In the genomic region with DNA sequence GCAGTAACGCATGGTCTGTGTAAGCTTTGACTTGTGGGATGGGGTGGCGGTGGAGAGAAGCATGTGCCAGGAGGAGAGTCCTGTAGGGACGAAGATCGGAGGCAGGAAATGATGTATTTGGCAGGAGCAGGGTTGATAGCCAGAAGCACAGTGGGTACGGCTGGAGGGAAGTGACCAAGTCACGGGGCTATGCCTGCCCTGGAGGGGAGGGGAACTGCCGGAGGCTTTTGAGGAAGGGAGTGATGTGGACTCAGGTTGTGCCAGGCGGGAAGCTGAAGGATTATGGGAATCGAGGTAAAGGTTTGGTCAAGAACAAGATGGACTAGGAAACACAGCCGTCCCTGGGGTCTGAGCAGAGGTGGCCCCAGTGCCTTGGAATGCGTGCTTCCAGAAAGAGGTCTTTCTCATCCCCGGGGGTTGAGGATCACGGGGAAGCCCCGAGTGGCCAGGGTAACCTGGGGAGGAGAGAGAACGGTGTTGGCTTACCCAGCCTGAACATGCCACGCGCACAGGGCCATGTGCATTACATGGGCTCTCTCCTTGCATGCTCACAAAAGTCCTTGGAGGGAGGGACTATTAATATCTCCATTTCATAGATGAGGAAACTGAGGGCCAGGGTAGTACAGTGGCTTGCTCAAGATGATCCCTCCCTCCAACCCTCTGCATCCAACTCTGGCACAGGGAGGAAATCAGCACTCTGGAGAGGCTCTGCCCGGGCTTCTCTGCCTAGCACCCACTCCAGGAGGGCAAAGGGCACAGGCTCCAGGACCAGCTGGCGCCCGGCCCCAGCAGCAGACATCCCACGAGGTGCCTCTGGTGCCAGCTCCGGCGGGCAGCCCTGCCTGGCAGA, we compare ENCODE assay signal across 26 cellular contexts.
A peak's percentile ranks its signal among the peaks of the same experiment; 100 is the strongest.
DNase-seq lines count a peak whose midpoint lies in the region; TF ChIP-seq lines count a peak whose summit lies in the region.
"Had no signal": no experiment of that assay in that cellular context is flagged by ENCODE, and none has a peak within 500 bp of the region (broad histone marks: within the 10 kb centered on the region; RNA-seq: fewer than 3 reads in every experiment).

No MANE protein-coding gene starts in this region.

- no peaks in the 10 kb centered on the region for H3K27me3 ChIP-seq in MG63
- no peaks in the 10 kb centered on the region for H3K27me3 ChIP-seq in endodermal cell (ENCODE audit: control insufficient read depth, insufficient read depth, low read length, poor library complexity, severe bottlenecking)
- H3K27me3 ChIP-seq in neuronal stem cell (ENCODE audit: control insufficient read depth in 3 of 3, insufficient read depth in 3 of 3, low read depth in 1 of 3, low read length in 3 of 3): peaks cover 0 to 11% (median 0%) of the 10 kb centered on the region in 3 experiments
- H3K27me3 ChIP-seq in transverse colon: no peaks in the 10 kb centered on the region
- H3K27me3 ChIP-seq: adrenal gland had no signal

- H3K4me1 ChIP-seq in endodermal cell (ENCODE audit: control insufficient read depth, insufficient read depth, low read length) (no peaks in the 10 kb centered on the region), neuronal stem cell (ENCODE audit: control insufficient read depth in 2 of 2, insufficient read depth in 1 of 2, low read depth in 1 of 2, low read length in 2 of 2) (no peaks in the 10 kb centered on the region), transverse colon (no peaks in the 10 kb centered on the region)
- H3K4me1 ChIP-seq: adrenal gland, heart right ventricle had no signal

- TF ChIP-seq EP300 in transverse colon (IDR thresholded peaks at IDR 0.05; ENCODE audit: low read depth): no peak

- no peak overlapping the region for H3K4ac ChIP-seq in neuronal stem cell (ENCODE audit: low read length)

- no peak overlapping the region for H4K91ac ChIP-seq in neuronal stem cell (ENCODE audit: low read depth, low read length, poor library complexity)

- H3K36me3 ChIP-seq in MG63 (no peaks in the 10 kb centered on the region), endodermal cell (ENCODE audit: control insufficient read depth, insufficient read depth, low read length) (no peaks in the 10 kb centered on the region), neuronal stem cell (replicated peaks in 1 of 2; ENCODE audit: control insufficient read depth in 2 of 2, insufficient read depth in 2 of 2, low read length in 2 of 2) (no peaks in the 10 kb centered on the region), transverse colon (no peaks in the 10 kb centered on the region)
- H3K36me3 ChIP-seq: adrenal gland, heart right ventricle had no signal

- TF ChIP-seq POLR2A in transverse colon (IDR thresholded peaks at IDR 0.05): no peak

- H3K9ac ChIP-seq in endodermal cell (ENCODE audit: extremely low read depth, low read length, poor library complexity, severe bottlenecking) (no peak overlapping the region), neuronal stem cell (ENCODE audit: low read depth, low read length, poor library complexity) (no peak overlapping the region)

- no peak overlapping the region for H4K8ac ChIP-seq in neuronal stem cell (ENCODE audit: low read depth, low read length)

- no peak overlapping the region for H3K14ac ChIP-seq in neuronal stem cell (ENCODE audit: low read length)

- no peak overlapping the region for H3K18ac ChIP-seq in neuronal stem cell (ENCODE audit: low read length)

- H3K27ac Mint-ChIP-seq in endodermal cell: peak overlapping the region; percentile 7
- H3K27ac Mint-ChIP-seq: CD4-positive, alpha-beta memory T cell had no signal

- H3K27ac ChIP-seq in endodermal cell (ENCODE audit: low read depth, low read length) (no peak overlapping the region), neuronal stem cell (replicated peaks; ENCODE audit: low read length) (no peak overlapping the region), transverse colon (no peak overlapping the region)
- H3K27ac ChIP-seq: adrenal gland, heart right ventricle, VCaP had no signal

- H2BK15ac ChIP-seq in neuronal stem cell (ENCODE audit: low read length): peak overlapping the region; percentile 23

- WGBS in endodermal cell (ENCODE audit: insufficient coverage in 1 of 2, insufficient read length in 1 of 2), 2 experiments: 90 to 94% methylated on average over 18 to 23 of the region's 23 CpGs
- no CpG with 5 or more reads among the region's 23 CpGs for WGBS in neuronal stem cell (ENCODE audit: extremely low coverage in 2 of 2, insufficient read length in 2 of 2, insufficient replicate concordance in 1 of 2), 2 donors
- 64% methylated on average over 23 of the region's 23 CpGs; no CpG with 5 or more reads in 1 of the 2 donors for WGBS in transverse colon (ENCODE audit: low coverage in 1 of 2), 2 donors

- TF ChIP-seq CTCF in endodermal cell (conservative IDR thresholded peaks at IDR 0.05) (no peak), transverse colon (IDR thresholded peaks at IDR 0.05) (no peak)

- no peak overlapping the region for H2AFZ ChIP-seq in neuronal stem cell (ENCODE audit: low read length)

- no peaks in the 10 kb centered on the region for H3K27me3 Mint-ChIP-seq in endodermal cell (ENCODE audit: insufficient read depth)

- in situ Hi-C loops in transverse colon (cut with MboI; ENCODE audit: low pct_ligation_motif_present in 1 of 4, low pct_unique_long_range_greater_than_20kb in 1 of 4, low sequenced_read_pairs in 3 of 4): no loop called here

- no peak overlapping the region for H2BK12ac ChIP-seq in neuronal stem cell (ENCODE audit: low read length)

- no peak overlapping the region for H2BK120ac ChIP-seq in neuronal stem cell (ENCODE audit: low read depth, low read length)

- intact Hi-C loops in transverse colon (cut with DNase I; ENCODE audit: low total_unique reads): no loop called here

- H3K79me1 ChIP-seq in neuronal stem cell (ENCODE audit: low read depth, low read length): peaks cover 1% of the 10 kb centered on the region

- H3K9me3 ChIP-seq in MG63 (no peaks in the 10 kb centered on the region), endodermal cell (ENCODE audit: control insufficient read depth, low read length) (no peaks in the 10 kb centered on the region), neuronal stem cell (replicated peaks in 1 of 2; ENCODE audit: control insufficient read depth in 2 of 2, insufficient read depth in 1 of 2, low read depth in 1 of 2, low read length in 2 of 2) (no peaks in the 10 kb centered on the region), transverse colon (no peaks in the 10 kb centered on the region)
- H3K9me3 ChIP-seq: adrenal gland, heart right ventricle had no signal

- no peaks in the 10 kb centered on the region for H3K9me3 Mint-ChIP-seq in endodermal cell
- H3K9me3 Mint-ChIP-seq: activated T-cell treated with anti-CD3 and anti-CD28 coated beads, Interleukin-2, amount 50 U/mL, for 4 hours had no signal

- H3K36me3 Mint-ChIP-seq in endodermal cell (ENCODE audit: low read depth): no peaks in the 10 kb centered on the region
- H3K36me3 Mint-ChIP-seq: CD4-positive, alpha-beta memory T cell; naive B cell had no signal

- H2BK5ac ChIP-seq in neuronal stem cell (ENCODE audit: low read length): no peak overlapping the region

- DNase-seq in activated effector memory CD4-positive, alpha-beta T cell treated with anti-CD3 and anti-CD28 coated beads, Interleukin-2, amount 50 U/mL, for 16 hours: peak; percentile 45
- no peak for DNase-seq in activated effector memory CD4-positive, alpha-beta T cell treated with Interleukin-2 at 50 U/mL for 16 hours
- peak; percentile 14 for DNase-seq in MG63
- no peak for DNase-seq in endodermal cell
- DNase-seq in neuronal stem cell (ENCODE audit: low spot score): no peak
- DNase-seq in activated CD8-positive, alpha-beta memory T cell treated with anti-CD3 and anti-CD28 coated beads, Interleukin-2, amount 50 U/mL, for 4 hours: no peak
- DNase-seq in transverse colon: no peak
- no peak for DNase-seq in NCI-H510A treated with DMSO at 0.1 percent for 48 hours (lab: John Stamatoyannopoulos, UW)
- DNase-seq: activated CD4-positive, alpha-beta T cell treated with anti-CD3 and anti-CD28 coated beads for 48 hours; activated naive CD4-positive, alpha-beta T cell; activated T-cell treated with anti-CD3 and anti-CD28 coated beads, Interleukin-2, amount 50 U/mL, for 4 hours; adrenal gland; CD4-positive, alpha-beta memory T cell; effector memory CD4-positive, alpha-beta T cell; foreskin fibroblast; KBM-7; kidney glomerular epithelial cell; MM.1S; naive B cell; NCI-H2029 treated with DMSO at 0.1 percent for 48 hours; NCI-H226; NCI-H748 treated with DMSO at 0.1 percent for 48 hours; stimulated activated CD4-positive, alpha-beta T cell treated with anti-CD3 and anti-CD28 coated beads, Interleukin-2, amount 100 ng/mL, for 48 hours; trophoblast cell had no signal

- no peak overlapping the region for H3K4me2 ChIP-seq in neuronal stem cell (ENCODE audit: insufficient read depth, low read length, poor library complexity, severe bottlenecking)

- H2AK5ac ChIP-seq in neuronal stem cell (ENCODE audit: low read depth, low read length): no peak overlapping the region

- H3K23ac ChIP-seq in neuronal stem cell (ENCODE audit: low read depth, low read length, poor library complexity): no peak overlapping the region

- H3K4me3 Mint-ChIP-seq in endodermal cell: no peak overlapping the region
- H3K4me3 Mint-ChIP-seq: activated T-cell treated with anti-CD3 and anti-CD28 coated beads, Interleukin-2, amount 50 U/mL, for 4 hours; CD4-positive, alpha-beta memory T cell; naive B cell had no signal

- no peaks in the 10 kb centered on the region for H3K4me1 Mint-ChIP-seq in endodermal cell
- H3K4me1 Mint-ChIP-seq: CD4-positive, alpha-beta memory T cell; naive B cell had no signal

- H3K4me3 ChIP-seq in MG63 (no peak overlapping the region), endodermal cell (ENCODE audit: low read length) (no peak overlapping the region), neuronal stem cell (ENCODE audit: low read length in 2 of 2) (no peak overlapping the region), transverse colon (no peak overlapping the region)
- H3K4me3 ChIP-seq: adrenal gland, heart right ventricle had no signal

Comparison
In these comparisons a context has a peak if more than half of its experiments do, and no peak if none do; other contexts are left out.
1. DNase-seq: peak in activated effector memory CD4-positive, alpha-beta T cell treated with anti-CD3 and anti-CD28 coated beads, Interleukin-2, amount 50 U/mL, for 16 hours (single experiment) and MG63 (single experiment); none in activated effector memory CD4-positive, alpha-beta T cell treated with Interleukin-2 at 50 U/mL for 16 hours (single experiment), endodermal cell (single experiment), neuronal stem cell (single experiment), activated CD8-positive, alpha-beta memory T cell treated with anti-CD3 and anti-CD28 coated beads, Interleukin-2, amount 50 U/mL, for 4 hours (single experiment), transverse colon (single experiment) and NCI-H510A treated with DMSO at 0.1 percent for 48 hours (single experiment).